8 cellular contexts compared by ENCODE assay signal in the genomic region with DNA sequence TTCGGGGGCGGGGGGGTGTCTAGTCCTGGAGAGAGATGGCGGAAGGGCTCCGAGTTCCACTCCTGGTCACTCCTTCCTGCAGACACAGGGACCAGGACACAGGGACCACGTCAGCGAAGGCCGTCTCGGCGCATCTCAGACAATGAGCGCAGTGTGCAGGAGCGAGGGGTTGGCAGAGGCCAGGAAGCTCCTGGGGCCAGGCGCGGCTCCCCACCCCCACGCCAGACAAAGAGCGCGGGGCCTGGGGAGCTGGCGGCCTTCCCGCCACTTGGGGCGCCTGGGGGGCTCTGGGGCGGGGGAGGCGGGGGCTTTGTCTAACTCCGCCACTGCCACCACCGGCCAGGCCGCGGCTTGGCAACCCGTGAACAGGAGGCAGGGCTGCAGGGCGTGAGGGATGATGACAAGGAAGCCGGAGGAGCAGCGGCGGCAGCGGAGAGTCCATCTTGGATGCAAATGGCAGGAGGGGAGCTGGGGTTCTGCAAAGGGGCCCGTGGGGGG. TPM values are rescaled to one million over a fixed set of nuclear protein-coding genes. Genes with fewer than 3 reads are reported as not detected.
DNase-seq lines count a peak whose midpoint lies in the region; ATAC-seq, FAIRE-seq and TF ChIP-seq lines count a peak whose summit lies in the region.

No MANE protein-coding gene starts in this region.

- peak; percentile 31 for TF ChIP-seq CTCF in activated CD8-positive, alpha-beta T cell treated with anti-CD3 and anti-CD28 coated beads for 36 hours (IDR thresholded peaks at IDR 0.05)
- peak; percentile 4 to 26 for TF ChIP-seq CTCF in endothelial cell of umbilical vein (IDR thresholded peaks at IDR 0.05; ENCODE audit: extremely low read depth in 1 of 2, insufficient read depth in 1 of 2, low read depth in 1 of 2, low read length in 2 of 2)

- H3K36me3 ChIP-seq in Karpas-422 (ENCODE audit: insufficient read depth, low read length) (no peaks in the 10 kb centered on the region), endothelial cell of umbilical vein (ENCODE audit: control insufficient read depth in 2 of 2, extremely low read depth in 1 of 2, insufficient read depth in 2 of 2, low read length in 2 of 2) (peaks cover 3 to 23% of the 10 kb centered on the region in 2 experiments)

- peak overlapping the region; percentile 91 for H3K4me3 Mint-ChIP-seq in activated CD8-positive, alpha-beta T cell treated with anti-CD3 and anti-CD28 coated beads for 36 hours

- H3K27ac Mint-ChIP-seq in activated CD8-positive, alpha-beta T cell treated with anti-CD3 and anti-CD28 coated beads for 36 hours = peak overlapping the region; percentile 85

- no peaks in the 10 kb centered on the region for H3K9me3 Mint-ChIP-seq in activated CD8-positive, alpha-beta T cell treated with anti-CD3 and anti-CD28 coated beads for 36 hours

- peaks cover 21% of the 10 kb centered on the region for H3K4me1 ChIP-seq in Karpas-422 (ENCODE audit: low read length)
- H3K4me1 ChIP-seq in endothelial cell of umbilical vein (ENCODE audit: control insufficient read depth, extremely low read depth, insufficient read depth, low read length) = peaks cover 26% of the 10 kb centered on the region

- H3K79me2 ChIP-seq in Karpas-422 (ENCODE audit: low read length) (peaks cover 40% of the 10 kb centered on the region), endothelial cell of umbilical vein (ENCODE audit: control insufficient read depth, insufficient read depth, low read length) (peaks cover 56% of the 10 kb centered on the region)

- dilution Hi-C loops in endothelial cell of umbilical vein (cut with MboI; ENCODE audit: extremely low pct_ligation_motif_present, low sequenced_read_pairs) = no loop called here

- H3K9me2 ChIP-seq in Karpas-422 (replicated peaks; ENCODE audit: insufficient read depth, low read length) = no peaks in the 10 kb centered on the region

- DNase-seq in COLO829 (ENCODE audit: low spot score) = peak; percentile 88
- peak; percentile 85 for DNase-seq in Karpas-422
- DNase-seq in activated CD8-positive, alpha-beta T cell treated with anti-CD3 and anti-CD28 coated beads for 36 hours = peak; percentile 70
- peak; percentile 52 for DNase-seq in endothelial cell of umbilical vein (ENCODE audit: low read depth, low spot score)
- peak; percentile 94 for DNase-seq in medulla oblongata (ENCODE audit: extremely low spot score)
- DNase-seq in stimulated activated naive CD8-positive, alpha-beta T cell treated with anti-CD3 and anti-CD28 coated beads, Interleukin-15, Interleukin-2, amounts not matched to agents 100 U/mL and 50 U/mL, for 24 hours = peak; percentile 62
- no peak for DNase-seq in OCI-M2 (lab: John Stamatoyannopoulos, UW; ENCODE audit: unreplicated experiment)

- H4K20me1 ChIP-seq in Karpas-422 (ENCODE audit: insufficient read depth, low read depth, low read length) = no peaks in the 10 kb centered on the region
- no peaks in the 10 kb centered on the region for H4K20me1 ChIP-seq in endothelial cell of umbilical vein (replicated peaks; ENCODE audit: control insufficient read depth, extremely low read depth, insufficient read depth, low read length)

- H3K9ac ChIP-seq in Karpas-422 (ENCODE audit: low read length) (peak overlapping the region; percentile 95), endothelial cell of umbilical vein (replicated peaks; ENCODE audit: extremely low read depth, insufficient read depth, low read length) (peak overlapping the region; percentile 93)

- peak; percentile 32 for ATAC-seq in activated CD8-positive, alpha-beta T cell treated with anti-CD3 and anti-CD28 coated beads for 36 hours
- ATAC-seq in stimulated activated naive CD8-positive, alpha-beta T cell treated with anti-CD3 and anti-CD28 coated beads, Interleukin-15, Interleukin-2, amounts not matched to agents 100 U/mL and 50 U/mL, for 24 hours = peak; percentile 39
- no peak for ATAC-seq in GM18511 (IDR thresholded peaks at IDR 0.05; ENCODE audit: unreplicated experiment)

- H2AFZ ChIP-seq in Karpas-422 (ENCODE audit: low read length) (0 out of 2 replicates have a peak overlapping the region, but pooled peaks have one; percentile 89), endothelial cell of umbilical vein (ENCODE audit: low read depth, low read length) (peak overlapping the region; percentile 3)

- intact Hi-C loops in activated CD8-positive, alpha-beta T cell treated with anti-CD3 and anti-CD28 coated beads for 36 hours (cut with micrococcal nuclease) = no loop called here
- intact Hi-C loops in endothelial cell of umbilical vein (cut with micrococcal nuclease) = loop anchor here (1.0 to 2.0 kb wide), 2 partner anchors 263 to 315 kb away; a partner anchor contains a TSS

- H3K27ac ChIP-seq in Karpas-422 (ENCODE audit: low read length) (peak overlapping the region; percentile 79), endothelial cell of umbilical vein (ENCODE audit: insufficient read depth, low read depth, low read length) (peak overlapping the region; percentile 83)

- no peaks in the 10 kb centered on the region for H3K27me3 Mint-ChIP-seq in activated CD8-positive, alpha-beta T cell treated with anti-CD3 and anti-CD28 coated beads for 36 hours

- POLR2A ChIA-PET in activated CD8-positive, alpha-beta T cell treated with anti-CD3 and anti-CD28 coated beads for 36 hours (lab: Charles Lee) = interaction anchor here (0.9 to 1.7 kb wide), 6 partner anchors 31 to 194 kb away, joined by 3 to 9 read pairs (median 4); a partner anchor contains a TSS
- POLR2A ChIA-PET in endothelial cell of umbilical vein (lab: Charles Lee) = interaction anchor here (0.6 kb wide), 1 partner anchor 315 kb away, joined by 3 read pairs; a partner anchor contains a TSS

- no TSS peak for BruUV-seq in endothelial cell of umbilical vein (replicated peaks; lab: Mats Ljungman, UMichigan)

- H3K9me3 ChIP-seq in Karpas-422 (ENCODE audit: low read length) (no peaks in the 10 kb centered on the region), endothelial cell of umbilical vein (replicated peaks; ENCODE audit: control insufficient read depth, insufficient read depth, low read length) (no peaks in the 10 kb centered on the region)

- FAIRE-seq in endothelial cell of umbilical vein (lab: Jason Lieb, UNC) = peak; percentile 85

- peak overlapping the region; percentile 98 for H3K4me3 ChIP-seq in Karpas-422 (ENCODE audit: low read length)
- H3K4me3 ChIP-seq in endothelial cell of umbilical vein (replicated peaks in 1 of 3; ENCODE audit: insufficient read depth in 1 of 3, low read depth in 1 of 3, low read length in 3 of 3) = peak overlapping the region; percentile 32 to 90 (median 87)

- H3K4me1 Mint-ChIP-seq in activated CD8-positive, alpha-beta T cell treated with anti-CD3 and anti-CD28 coated beads for 36 hours (ENCODE audit: low read depth) = peaks cover 19% of the 10 kb centered on the region

- TF ChIP-seq POLR2A in endothelial cell of umbilical vein (IDR thresholded peaks at IDR 0.05; ENCODE audit: low read depth, low read length) = no peak

- peaks cover 8% of the 10 kb centered on the region for H3K36me3 Mint-ChIP-seq in activated CD8-positive, alpha-beta T cell treated with anti-CD3 and anti-CD28 coated beads for 36 hours (ENCODE audit: low read depth)

- no peaks in the 10 kb centered on the region for H3K9me1 ChIP-seq in endothelial cell of umbilical vein (replicated peaks; ENCODE audit: control insufficient read depth, extremely low read depth, insufficient read depth, low read length)

- H3K4me2 ChIP-seq in Karpas-422 (ENCODE audit: low read depth, low read length, poor library complexity, severe bottlenecking) (peak overlapping the region; percentile 99), endothelial cell of umbilical vein (ENCODE audit: insufficient read depth, low read length) (peak overlapping the region; percentile 96)

- H3K27me3 ChIP-seq in Karpas-422 (ENCODE audit: low read length) (no peaks in the 10 kb centered on the region), endothelial cell of umbilical vein (ENCODE audit: control insufficient read depth in 2 of 2, insufficient read depth in 2 of 2, low read length in 2 of 2) (no peaks in the 10 kb centered on the region)

- CTCF ChIA-PET in activated CD8-positive, alpha-beta T cell treated with anti-CD3 and anti-CD28 coated beads for 36 hours (lab: Charles Lee) = interaction anchor here (1.1 to 2.8 kb wide), 6 partner anchors 18 to 334 kb away, joined by 3 to 12 read pairs (median 4); a partner anchor contains a TSS
- CTCF ChIA-PET in endothelial cell of umbilical vein (lab: Charles Lee) = interaction anchor here (1.1 to 2.3 kb wide), 6 partner anchors 31 to 349 kb away, joined by 4 to 16 read pairs (median 6); a partner anchor contains a TSS

RNA-seq across cellular contexts. Expression of a gene that starts 2.2 kb away (rescaled TPM):
- total RNA-seq in Karpas-422 (2014; rRNA removed; shearing (Covaris generic); ENCODE audit: low replicate concordance) = 71.1 and 101 TPM in 2 replicates
- 100 to 1,000 TPM; 108 to 111 TPM for total RNA-seq in activated CD8-positive, alpha-beta T cell treated with anti-CD3 and anti-CD28 coated beads for 36 hours
- total RNA-seq in endothelial cell of umbilical vein = 320 and 329 TPM in 2 replicates
- 259 and 345 TPM in 2 replicates for polyA plus RNA-seq in endothelial cell of umbilical vein
- 366 and 382 TPM in 2 replicates for polyA plus RNA-seq in endothelial cell of umbilical vein (2011; cell fraction: cytosol; rRNA removed)
- 97.3 and 133 TPM in 2 replicates for polyA plus RNA-seq in endothelial cell of umbilical vein (2011; cell fraction: nucleus; rRNA removed)
- 264 and 304 TPM in 2 replicates for polyA plus RNA-seq in endothelial cell of umbilical vein (2012)
- polyA minus RNA-seq in endothelial cell of umbilical vein = 187 and 217 TPM in 2 replicates
- 51.3 TPM for polyA minus RNA-seq in endothelial cell of umbilical vein (2011; cell fraction: cytosol; rRNA and poly(A)+ RNA removed)
- polyA minus RNA-seq in endothelial cell of umbilical vein (2011; cell fraction: nucleus; rRNA and poly(A)+ RNA removed) = 29.2 and 41.5 TPM in 2 replicates

RNA-seq across cellular contexts. Expression of a gene that starts 36.2 kb away (rescaled TPM):
- total RNA-seq in Karpas-422 (2014; rRNA removed; shearing (Covaris generic); ENCODE audit: low replicate concordance) = 19.4 and 19.6 TPM in 2 replicates
- total RNA-seq in activated CD8-positive, alpha-beta T cell treated with anti-CD3 and anti-CD28 coated beads for 36 hours = 10 to 100 TPM; 28.1 to 31.0 TPM
- total RNA-seq in endothelial cell of umbilical vein = 12.0 and 14.4 TPM in 2 replicates
- polyA plus RNA-seq in endothelial cell of umbilical vein = 8.8 and 9.1 TPM in 2 replicates
- polyA plus RNA-seq in endothelial cell of umbilical vein (2011; cell fraction: cytosol; rRNA removed) = 7.7 and 8.5 TPM in 2 replicates
- 3.2 and 4.0 TPM in 2 replicates for polyA plus RNA-seq in endothelial cell of umbilical vein (2011; cell fraction: nucleus; rRNA removed)
- polyA plus RNA-seq in endothelial cell of umbilical vein (2012) = 13.0 and 14.9 TPM in 2 replicates
- 10.3 and 11.9 TPM in 2 replicates for polyA minus RNA-seq in endothelial cell of umbilical vein
- polyA minus RNA-seq in endothelial cell of umbilical vein (2011; cell fraction: cytosol; rRNA and poly(A)+ RNA removed) = 16.6 TPM
- polyA minus RNA-seq in endothelial cell of umbilical vein (2011; cell fraction: nucleus; rRNA and poly(A)+ RNA removed) = 5.5 and 6.2 TPM in 2 replicates

RNA-seq across cellular contexts. Expression of a gene that starts 36.5 kb away (rescaled TPM):
- 61.7 and 84.9 TPM in 2 replicates for total RNA-seq in Karpas-422 (2014; rRNA removed; shearing (Covaris generic); ENCODE audit: low replicate concordance)
- 100 to 1,000 TPM in 1 of 2 experiments, 10 to 100 TPM in 1; 96.9 to 101 TPM for total RNA-seq in activated CD8-positive, alpha-beta T cell treated with anti-CD3 and anti-CD28 coated beads for 36 hours
- total RNA-seq in endothelial cell of umbilical vein = 42.4 and 55.6 TPM in 2 replicates
- polyA plus RNA-seq in endothelial cell of umbilical vein = 6.4 and 7.8 TPM in 2 replicates
- polyA plus RNA-seq in endothelial cell of umbilical vein (2011; cell fraction: cytosol; rRNA removed) = 10.8 and 12.0 TPM in 2 replicates
- polyA plus RNA-seq in endothelial cell of umbilical vein (2011; cell fraction: nucleus; rRNA removed) = 35.5 and 53.6 TPM in 2 replicates
- 15.3 and 21.6 TPM in 2 replicates for polyA plus RNA-seq in endothelial cell of umbilical vein (2012)
- polyA minus RNA-seq in endothelial cell of umbilical vein = 25.0 and 26.8 TPM in 2 replicates
- polyA minus RNA-seq in endothelial cell of umbilical vein (2011; cell fraction: cytosol; rRNA and poly(A)+ RNA removed) = 37.2 TPM
- polyA minus RNA-seq in endothelial cell of umbilical vein (2011; cell fraction: nucleus; rRNA and poly(A)+ RNA removed) = 40.3 and 71.6 TPM in 2 replicates
